ENCODE assay signal across 13 cellular contexts in the genomic region with DNA sequence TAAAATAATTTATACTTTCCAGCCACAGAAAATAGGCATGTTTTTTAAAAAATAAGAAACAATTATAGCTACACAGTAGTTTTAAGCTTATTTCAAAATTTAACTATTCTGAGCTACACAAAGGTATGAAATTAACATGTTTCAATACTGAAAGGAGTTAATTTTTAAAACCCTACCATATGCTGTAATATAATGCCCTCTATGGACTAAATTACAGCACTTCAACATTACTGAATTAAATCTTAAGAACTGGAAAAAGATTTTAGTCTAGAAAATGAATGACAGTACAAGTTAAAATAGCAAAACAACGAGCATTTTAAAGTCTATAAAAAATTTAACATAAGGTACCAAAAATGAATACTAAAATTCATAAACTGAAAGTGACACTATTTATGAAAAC. TPM values are rescaled to one million over a fixed set of nuclear protein-coding genes. Genes with fewer than 3 reads are reported as not detected.
A peak's percentile ranks its signal among the peaks of the same experiment; 100 is the strongest.
DNase-seq lines count a peak whose midpoint lies in the region; ATAC-seq and TF ChIP-seq lines count a peak whose summit lies in the region.
"Had no signal": no experiment of that assay in that cellular context is flagged by ENCODE, and none has a peak within 500 bp of the region (broad histone marks: within the 10 kb centered on the region; RNA-seq: fewer than 3 reads in every experiment).

No MANE protein-coding gene starts in this region.

- H3K9me3 ChIP-seq in MM.1S (replicated peaks; ENCODE audit: insufficient read depth, low read length) (no peaks in the 10 kb centered on the region), parathyroid adenoma (ENCODE audit: control insufficient read depth, low read length) (no peaks in the 10 kb centered on the region)
- H3K9me3 ChIP-seq: SJSA1 had no signal

- H3K36me3 Mint-ChIP-seq in GM23338 (ENCODE audit: low read depth), result peaks cover 3% of the 10 kb centered on the region; the same call in 1 of the 3 replicates

- peak; percentile 41 for DNase-seq in G401 (ENCODE audit: low spot score)
- DNase-seq in MM.1S, result no peak
- DNase-seq in cerebellar cortex (ENCODE audit: low spot score), result peak; percentile 34
- DNase-seq in NCI-H2196 (lab: John Stamatoyannopoulos, UW; ENCODE audit: unreplicated experiment), result no peak
- DNase-seq in activated gamma-delta T cell treated with Interleukin-2 at 50 U/mL for 16 hours, result no peak
- no peak for DNase-seq in AG20443 (ENCODE audit: low spot score)
- DNase-seq in GM23338 (ENCODE audit: low spot score), result no peak
- DNase-seq: activated CD4-positive, alpha-beta T cell treated with anti-CD3 and anti-CD28 coated beads, Interleukin-2, amount 50 U/mL, for 48 hours; activated naive CD4-positive, alpha-beta T cell treated with anti-CD3 and anti-CD28 coated beads for 36 hours; NCI-H2227 treated with DMSO at 0.1 percent for 48 hours; small intestine had no signal

- in situ Hi-C loops in G401 (cut with HindIII; ENCODE audit: low sequenced_read_pairs), result no loop called here

- H3K4me3 ChIP-seq in MM.1S (ENCODE audit: low read length) (no peak overlapping the region), parathyroid adenoma (ENCODE audit: low read depth, low read length) (no peak overlapping the region), GM23338 (no peak overlapping the region)
- H3K4me3 ChIP-seq: SJSA1 had no signal

- H3K4me3 Mint-ChIP-seq in GM23338, result no peak overlapping the region
- H3K4me3 Mint-ChIP-seq: activated naive CD4-positive, alpha-beta T cell treated with anti-CD3 and anti-CD28 coated beads for 36 hours had no signal

- no peak overlapping the region for H2AFZ ChIP-seq in MM.1S (ENCODE audit: low read length)
- H2AFZ ChIP-seq in parathyroid adenoma, result no peak overlapping the region
- no peak overlapping the region for H2AFZ ChIP-seq in GM23338

- H3K4me2 ChIP-seq in MM.1S (ENCODE audit: low read depth, low read length) (peak overlapping the region; percentile 72), parathyroid adenoma (ENCODE audit: low read length) (no peak overlapping the region), GM23338 (no peak overlapping the region)

- H3K27me3 Mint-ChIP-seq in GM23338 (ENCODE audit: insufficient read depth, low read depth, poor library complexity), result peaks cover 4% of the 10 kb centered on the region

- H3K4me1 ChIP-seq in MM.1S (ENCODE audit: low read length), result peaks cover 34% of the 10 kb centered on the region
- no peaks in the 10 kb centered on the region for H3K4me1 ChIP-seq in parathyroid adenoma
- peaks cover 64% of the 10 kb centered on the region for H3K4me1 ChIP-seq in GM23338 (ENCODE audit: insufficient read depth)

- ATAC-seq in GM23338, result no peak

- H3F3A ChIP-seq in MM.1S (ENCODE audit: insufficient read depth, low read length), result peaks cover 42% of the 10 kb centered on the region
- no peaks in the 10 kb centered on the region for H3F3A ChIP-seq in GM23338 (replicated peaks; ENCODE audit: low read depth)

- TF ChIP-seq CTCF in MM.1S (IDR thresholded peaks at IDR 0.05; ENCODE audit: low read length) (peak; percentile 51), parathyroid adenoma (IDR thresholded peaks at IDR 0.05) (peak; percentile 47), GM23338 (conservative IDR thresholded peaks at IDR 0.05; ENCODE audit: low read depth in 2 of 2) (no peak)

- H3K4me1 Mint-ChIP-seq in GM23338, result peaks cover 63% of the 10 kb centered on the region

- H3K9me2 ChIP-seq in MM.1S (replicated peaks; ENCODE audit: insufficient read depth, low read length) (no peaks in the 10 kb centered on the region), GM23338 (ENCODE audit: insufficient read depth) (no peaks in the 10 kb centered on the region)

- no peak overlapping the region for H3K27ac Mint-ChIP-seq in GM23338
- H3K27ac Mint-ChIP-seq: activated naive CD4-positive, alpha-beta T cell treated with anti-CD3 and anti-CD28 coated beads for 36 hours had no signal

- H4K20me1 ChIP-seq in MM.1S (ENCODE audit: insufficient read depth, low read length) (0 out of 2 replicates have a peak, but pooled peaks cover under 1% of the 10 kb centered on the region), GM23338 (replicated peaks; ENCODE audit: insufficient read depth) (peaks cover 18% of the 10 kb centered on the region)

- H3K27ac ChIP-seq in MM.1S (ENCODE audit: low read length) (peak overlapping the region; percentile 83; the same call in 1 of the 2 replicates), parathyroid adenoma (no peak overlapping the region), GM23338 (ENCODE audit: low read depth) (no peak overlapping the region)
- H3K27ac ChIP-seq: SJSA1 had no signal

- H3K9ac ChIP-seq in MM.1S (ENCODE audit: low read length) (peak overlapping the region; percentile 15; the same call in 1 of the 2 replicates), parathyroid adenoma (no peak overlapping the region)

- no peaks in the 10 kb centered on the region for H3K36me3 ChIP-seq in MM.1S (replicated peaks; ENCODE audit: insufficient read depth, low read length)
- H3K36me3 ChIP-seq in parathyroid adenoma (ENCODE audit: control insufficient read depth, insufficient read depth, low read length), result no peaks in the 10 kb centered on the region
- H3K36me3 ChIP-seq in GM23338 (ENCODE audit: insufficient read depth), result no peaks in the 10 kb centered on the region

- H3K9me3 Mint-ChIP-seq in GM23338, result no peaks in the 10 kb centered on the region; the same call in 2 of the 3 replicates

- H3K79me2 ChIP-seq in MM.1S (ENCODE audit: low read length) (peaks cover 89% of the 10 kb centered on the region), parathyroid adenoma (peaks cover 4% of the 10 kb centered on the region), GM23338 (replicated peaks; ENCODE audit: insufficient read depth) (peaks cover 100% of the 10 kb centered on the region)

- no peaks in the 10 kb centered on the region for H3K27me3 ChIP-seq in MM.1S (replicated peaks; ENCODE audit: insufficient read depth, low read length)
- no peaks in the 10 kb centered on the region for H3K27me3 ChIP-seq in parathyroid adenoma (ENCODE audit: control insufficient read depth, insufficient read depth, low read length)
- H3K27me3 ChIP-seq in GM23338 (ENCODE audit: insufficient read depth), result no peaks in the 10 kb centered on the region
- H3K27me3 ChIP-seq: SJSA1 had no signal

TF ChIP-seq in GM23338, 12 proteins besides CTCF, POLR2A, EP300 and RAD21 (continues in another document):
- TF ChIP-seq POLR2AphosphoS5 (IDR thresholded peaks at IDR 0.05; ENCODE audit: low read depth) (no peak), CREB1 (CRISPR knock-in tag; IDR thresholded peaks at IDR 0.05; ENCODE audit: low read depth) (no peak)
- TF ChIP-seq, protein P1, sequence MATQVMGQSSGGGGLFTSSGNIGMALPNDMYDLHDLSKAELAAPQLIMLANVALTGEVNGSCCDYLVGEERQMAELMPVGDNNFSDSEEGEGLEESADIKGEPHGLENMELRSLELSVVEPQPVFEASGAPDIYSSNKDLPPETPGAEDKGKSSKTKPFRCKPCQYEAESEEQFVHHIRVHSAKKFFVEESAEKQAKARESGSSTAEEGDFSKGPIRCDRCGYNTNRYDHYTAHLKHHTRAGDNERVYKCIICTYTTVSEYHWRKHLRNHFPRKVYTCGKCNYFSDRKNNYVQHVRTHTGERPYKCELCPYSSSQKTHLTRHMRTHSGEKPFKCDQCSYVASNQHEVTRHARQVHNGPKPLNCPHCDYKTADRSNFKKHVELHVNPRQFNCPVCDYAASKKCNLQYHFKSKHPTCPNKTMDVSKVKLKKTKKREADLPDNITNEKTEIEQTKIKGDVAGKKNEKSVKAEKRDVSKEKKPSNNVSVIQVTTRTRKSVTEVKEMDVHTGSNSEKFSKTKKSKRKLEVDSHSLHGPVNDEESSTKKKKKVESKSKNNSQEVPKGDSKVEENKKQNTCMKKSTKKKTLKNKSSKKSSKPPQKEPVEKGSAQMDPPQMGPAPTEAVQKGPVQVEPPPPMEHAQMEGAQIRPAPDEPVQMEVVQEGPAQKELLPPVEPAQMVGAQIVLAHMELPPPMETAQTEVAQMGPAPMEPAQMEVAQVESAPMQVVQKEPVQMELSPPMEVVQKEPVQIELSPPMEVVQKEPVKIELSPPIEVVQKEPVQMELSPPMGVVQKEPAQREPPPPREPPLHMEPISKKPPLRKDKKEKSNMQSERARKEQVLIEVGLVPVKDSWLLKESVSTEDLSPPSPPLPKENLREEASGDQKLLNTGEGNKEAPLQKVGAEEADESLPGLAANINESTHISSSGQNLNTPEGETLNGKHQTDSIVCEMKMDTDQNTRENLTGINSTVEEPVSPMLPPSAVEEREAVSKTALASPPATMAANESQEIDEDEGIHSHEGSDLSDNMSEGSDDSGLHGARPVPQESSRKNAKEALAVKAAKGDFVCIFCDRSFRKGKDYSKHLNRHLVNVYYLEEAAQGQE (IDR thresholded peaks at IDR 0.05; ENCODE audit: unreplicated experiment), result no peak

RNA-seq across cellular contexts. Expression of a gene that starts 36.3 kb away (rescaled TPM):
- total RNA-seq in G401 (2014; rRNA removed; shearing (Covaris generic)), result 80.7 and 110 TPM in 2 replicates
- 221 and 244 TPM in 2 replicates for total RNA-seq in GM23338 (2014; rRNA removed; shearing (Covaris generic))
- 218 and 221 TPM in 2 replicates for polyA plus RNA-seq in GM23338 (2016; fragmentation: Nextera tagmentation; extraction: Ambion mirVana)

Comparison
In these comparisons a context has a peak if more than half of its experiments do, and no peak if none do; other contexts are left out.
1. DNase-seq: peak in G401 (single experiment) and cerebellar cortex (single experiment); none in MM.1S (single experiment), NCI-H2196 (single experiment), activated gamma-delta T cell treated with Interleukin-2 at 50 U/mL for 16 hours (single experiment), AG20443 (single experiment) and GM23338 (single experiment).
2. CTCF ChIP-seq: peak in MM.1S (single experiment) and parathyroid adenoma (single experiment); none in GM23338 (0 of 2).